In the genomic region with DNA sequence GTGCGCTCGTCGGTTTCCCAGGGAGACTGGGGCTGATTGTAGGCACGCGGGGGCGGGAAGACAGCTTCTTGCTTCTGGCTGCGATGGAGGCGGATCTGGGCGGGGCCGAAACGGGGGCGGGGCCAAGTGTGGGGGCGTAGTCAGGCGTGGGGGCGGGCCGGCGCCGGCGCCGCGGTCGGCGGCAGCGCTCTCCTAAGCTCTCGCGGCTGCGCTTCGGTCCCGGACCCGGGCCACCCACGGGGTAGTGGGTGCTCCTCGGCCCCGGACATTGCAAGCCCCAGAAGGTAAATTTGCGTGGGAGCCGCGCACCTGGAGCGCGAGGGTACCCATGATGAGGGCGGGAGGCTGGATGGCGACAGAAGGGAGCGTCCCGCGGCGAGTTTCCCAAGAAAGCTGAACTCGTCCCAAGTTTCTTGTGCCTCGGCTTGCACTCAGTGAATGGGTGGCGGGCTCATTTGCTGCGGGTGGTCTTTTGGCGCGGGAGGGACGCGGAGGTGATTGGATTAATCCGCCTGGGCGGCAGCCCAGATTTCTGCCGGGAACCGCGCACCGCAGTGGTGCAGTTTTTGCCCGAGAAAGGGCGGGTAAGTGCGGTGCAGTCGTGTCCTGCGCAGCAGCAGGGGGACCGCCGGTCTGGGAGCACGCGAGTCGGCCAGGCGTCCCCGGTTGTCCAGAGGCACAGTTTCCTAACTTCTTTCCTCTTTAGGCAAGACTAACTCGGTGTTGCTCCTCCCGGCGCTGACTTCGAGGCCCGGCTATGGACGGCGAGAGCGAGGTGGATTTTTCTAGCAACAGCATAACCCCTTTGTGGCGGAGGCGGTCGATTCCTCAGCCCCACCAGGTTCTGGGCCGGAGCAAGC, we compare ENCODE assay signal across 7 cellular contexts. TPM values are rescaled to one million over a fixed set of nuclear protein-coding genes. Genes with fewer than 3 reads are reported as not detected.
DNase-seq lines count a peak whose midpoint lies in the region; ATAC-seq lines count a peak whose summit lies in the region.

A gene with protein sequence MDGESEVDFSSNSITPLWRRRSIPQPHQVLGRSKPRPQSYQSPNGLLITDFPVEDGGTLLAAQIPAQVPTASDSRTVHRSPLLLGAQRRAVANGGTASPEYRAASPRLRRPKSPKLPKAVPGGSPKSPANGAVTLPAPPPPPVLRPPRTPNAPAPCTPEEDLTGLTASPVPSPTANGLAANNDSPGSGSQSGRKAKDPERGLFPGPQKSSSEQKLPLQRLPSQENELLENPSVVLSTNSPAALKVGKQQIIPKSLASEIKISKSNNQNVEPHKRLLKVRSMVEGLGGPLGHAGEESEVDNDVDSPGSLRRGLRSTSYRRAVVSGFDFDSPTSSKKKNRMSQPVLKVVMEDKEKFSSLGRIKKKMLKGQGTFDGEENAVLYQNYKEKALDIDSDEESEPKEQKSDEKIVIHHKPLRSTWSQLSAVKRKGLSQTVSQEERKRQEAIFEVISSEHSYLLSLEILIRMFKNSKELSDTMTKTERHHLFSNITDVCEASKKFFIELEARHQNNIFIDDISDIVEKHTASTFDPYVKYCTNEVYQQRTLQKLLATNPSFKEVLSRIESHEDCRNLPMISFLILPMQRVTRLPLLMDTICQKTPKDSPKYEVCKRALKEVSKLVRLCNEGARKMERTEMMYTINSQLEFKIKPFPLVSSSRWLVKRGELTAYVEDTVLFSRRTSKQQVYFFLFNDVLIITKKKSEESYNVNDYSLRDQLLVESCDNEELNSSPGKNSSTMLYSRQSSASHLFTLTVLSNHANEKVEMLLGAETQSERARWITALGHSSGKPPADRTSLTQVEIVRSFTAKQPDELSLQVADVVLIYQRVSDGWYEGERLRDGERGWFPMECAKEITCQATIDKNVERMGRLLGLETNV (plus strand): TSS at position 155 of the 860 bp plus-strand sequence. CDS start 603 bp downstream, at position 758.

- CTCF ChIA-PET in activated CD8-positive, alpha-beta T cell treated with anti-CD3 and anti-CD28 coated beads, Interleukin-2, amount 10 ng/mL, durations not matched to agents 7 days and 5 days (lab: Charles Lee), result interaction anchor here (0.7 to 1.1 kb wide), 2 partner anchors 9 to 12 kb away, joined by 3 read pairs; no protein-coding TSS in a partner anchor

- peaks cover 69% of the 10 kb centered on the region for H3K27me3 Mint-ChIP-seq in activated CD8-positive, alpha-beta T cell treated with anti-CD3 and anti-CD28 coated beads, Interleukin-2, amount 10 ng/mL, durations not matched to agents 7 days and 5 days (ENCODE audit: low read depth)
- peaks cover 27% of the 10 kb centered on the region for H3K27me3 Mint-ChIP-seq in memory B cell

- POLR2A ChIA-PET in activated CD8-positive, alpha-beta T cell treated with anti-CD3 and anti-CD28 coated beads, Interleukin-2, amount 10 ng/mL, durations not matched to agents 7 days and 5 days (lab: Charles Lee), result no interaction called here

- peak within 1 kb of the TSS; percentile 73 for H3K4me3 Mint-ChIP-seq in activated CD8-positive, alpha-beta T cell treated with anti-CD3 and anti-CD28 coated beads, Interleukin-2, amount 10 ng/mL, durations not matched to agents 7 days and 5 days
- H3K4me3 Mint-ChIP-seq in memory B cell, result peak within 1 kb of the TSS; percentile 77

- DNase-seq in NCI-H460 (ENCODE audit: extremely low read depth, low read depth) (peak; percentile 64), memory B cell (ENCODE audit: low spot score in 2 of 2) (peak; percentile 21 to 32)
- peak; percentile 85 for DNase-seq in activated CD8-positive, alpha-beta T cell treated with anti-CD3 and anti-CD28 coated beads, Interleukin-2, amount 10 ng/mL, durations not matched to agents 7 days and 5 days
- peak; percentile 45 for DNase-seq in effector CD8-positive, alpha-beta T cell (lab: John Stamatoyannopoulos, UW)
- DNase-seq in stimulated activated CD4-positive, alpha-beta T cell treated with anti-CD3 and anti-CD28 coated beads, TNF-alpha, amount 100 ng/mL, for 48 hours (ENCODE audit: low read depth in 3 of 3), result peak; percentile 32 to 60 (median 54)

- peak; percentile 66 for ATAC-seq in GM18519 (IDR thresholded peaks at IDR 0.05; ENCODE audit: low FRiP score, unreplicated experiment)
- peak; percentile 55 for ATAC-seq in HG03045 (IDR thresholded peaks at IDR 0.05; ENCODE audit: unreplicated experiment)
- ATAC-seq in activated CD8-positive, alpha-beta T cell treated with anti-CD3 and anti-CD28 coated beads, Interleukin-2, amount 10 ng/mL, durations not matched to agents 7 days and 5 days, result peak; percentile 95
- peak; percentile 85 for ATAC-seq in memory B cell (ENCODE audit: low read depth)

- no peaks in the 10 kb centered on the region for H3K36me3 Mint-ChIP-seq in activated CD8-positive, alpha-beta T cell treated with anti-CD3 and anti-CD28 coated beads, Interleukin-2, amount 10 ng/mL, durations not matched to agents 7 days and 5 days (ENCODE audit: low read depth)
- H3K36me3 Mint-ChIP-seq in memory B cell, result no peaks in the 10 kb centered on the region

- no peaks in the 10 kb centered on the region for H3K9me3 Mint-ChIP-seq in activated CD8-positive, alpha-beta T cell treated with anti-CD3 and anti-CD28 coated beads, Interleukin-2, amount 10 ng/mL, durations not matched to agents 7 days and 5 days (ENCODE audit: insufficient read depth)
- peaks cover 2% of the 10 kb centered on the region for H3K9me3 Mint-ChIP-seq in memory B cell

- H3K4me1 Mint-ChIP-seq in activated CD8-positive, alpha-beta T cell treated with anti-CD3 and anti-CD28 coated beads, Interleukin-2, amount 10 ng/mL, durations not matched to agents 7 days and 5 days (ENCODE audit: low read depth), result peaks cover 15% of the 10 kb centered on the region
- H3K4me1 Mint-ChIP-seq in memory B cell, result peaks cover 13% of the 10 kb centered on the region

- no peak within 1 kb of the TSS for H3K27ac Mint-ChIP-seq in activated CD8-positive, alpha-beta T cell treated with anti-CD3 and anti-CD28 coated beads, Interleukin-2, amount 10 ng/mL, durations not matched to agents 7 days and 5 days
- H3K27ac Mint-ChIP-seq in memory B cell, result no peak within 1 kb of the TSS

RNA-seq across cellular contexts. Expression of the gene that starts here (rescaled TPM):
- 2.9 and 3.1 TPM in 2 replicates for total RNA-seq in NCI-H460 (2014; rRNA removed; shearing (Covaris generic))
- 6.2 and 11.9 TPM in 2 replicates for polyA plus RNA-seq in NCI-H460 (2014; cell fraction: nucleus; rRNA removed)
- under 1 TPM in 1 of 2 experiments, not detected in 1; 0.08 TPM for total RNA-seq in activated CD8-positive, alpha-beta T cell treated with anti-CD3 and anti-CD28 coated beads, Interleukin-2, amount 10 ng/mL, durations not matched to agents 7 days and 5 days

Comparison
In these comparisons a context has a peak if more than half of its experiments do, and no peak if none do; other contexts are left out.
1. Peak in every context shown above with its lines: DNase-seq and ATAC-seq.
2. Peak in DNase-seq and ATAC-seq in activated CD8-positive, alpha-beta T cell treated with anti-CD3 and anti-CD28 coated beads, Interleukin-2, amount 10 ng/mL, durations not matched to agents 7 days and 5 days; RNA of the gene not detected or under 1 TPM.
3. DNase-seq: peak in every context shown above with its lines; median percentile 85 in activated CD8-positive, alpha-beta T cell treated with anti-CD3 and anti-CD28 coated beads, Interleukin-2, amount 10 ng/mL, durations not matched to agents 7 days and 5 days; 64 in NCI-H460; 54 in stimulated activated CD4-positive, alpha-beta T cell treated with anti-CD3 and anti-CD28 coated beads, TNF-alpha, amount 100 ng/mL, for 48 hours; 45 in effector CD8-positive, alpha-beta T cell; 26 in memory B cell.